8 cellular contexts compared by ENCODE assay signal in the genomic region with DNA sequence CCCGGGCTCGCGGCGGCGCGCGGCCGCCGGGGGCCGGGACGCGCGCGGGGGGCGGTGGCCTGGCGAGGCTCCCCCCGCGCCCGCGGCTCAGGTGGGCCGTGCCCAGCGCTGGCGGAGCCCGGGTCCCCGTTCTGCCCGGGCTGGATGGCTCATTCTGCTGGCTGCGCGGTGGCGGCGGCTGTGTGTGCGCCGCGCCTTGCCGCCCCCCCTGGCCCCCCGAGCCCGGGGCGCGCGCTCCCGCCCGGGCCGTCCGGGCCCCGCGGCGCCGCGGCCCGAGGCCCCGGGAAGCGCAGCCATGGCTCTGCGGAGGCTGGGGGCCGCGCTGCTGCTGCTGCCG. TPM values are rescaled to one million over a fixed set of nuclear protein-coding genes. Genes with fewer than 3 reads are reported as not detected.
DNase-seq lines count a peak whose midpoint lies in the region; ATAC-seq, FAIRE-seq and TF ChIP-seq lines count a peak whose summit lies in the region.

A gene (plus strand): TSS at position 152 of the 337 bp plus-strand sequence. CDS start 144 bp downstream, at position 296.

- CTCF ChIA-PET in A549 (lab: Yijun Ruan, JAX) (no interaction called here), mammary epithelial cell (lab: Charles Lee; ENCODE audit: low non-redundant PET) (no interaction called here)

- H3K9me3 ChIP-seq in A549, result no peaks in the 10 kb centered on the region
- no peaks in the 10 kb centered on the region for H3K9me3 ChIP-seq in mammary epithelial cell (replicated peaks; ENCODE audit: insufficient read depth, low read length)

- no peak within 1 kb of the TSS for H3K9ac ChIP-seq in mammary epithelial cell (ENCODE audit: insufficient read depth, low read length)

- H3K4me3 ChIP-seq in A549 (peak within 1 kb of the TSS; percentile 97), GM12865 (ENCODE audit: low read depth, low read length) (peak within 1 kb of the TSS; percentile 32), mammary epithelial cell (replicated peaks in 1 of 3; ENCODE audit: insufficient read depth in 1 of 3, low read depth in 2 of 3, low read length in 3 of 3) (peak within 1 kb of the TSS; percentile 23 to 43 (median 43))

- no peak for TF ChIP-seq EP300 in A549 (IDR thresholded peaks at IDR 0.05)

- TF ChIP-seq POLR2A in A549 (IDR thresholded peaks at IDR 0.05; ENCODE audit: low read length), result peak; percentile 56

- H3K4me2 ChIP-seq in A549, result peak within 1 kb of the TSS; percentile 98
- peak within 1 kb of the TSS; percentile 83 for H3K4me2 ChIP-seq in mammary epithelial cell (ENCODE audit: insufficient read depth, low read depth, low read length)

- dilution Hi-C loops in mammary epithelial cell (cut with HindIII; ENCODE audit: low sequenced_read_pairs), result no loop called here

- H3K4me1 ChIP-seq in A549 (peaks cover 27% of the 10 kb centered on the region), mammary epithelial cell (ENCODE audit: insufficient read depth, low read length) (peaks cover 2% of the 10 kb centered on the region)

- TF ChIP-seq RAD21 in A549 (conservative IDR thresholded peaks at IDR 0.05 in 1 of 2, IDR thresholded peaks at IDR 0.05 in 1 of 2), result no peak

- no peaks in the 10 kb centered on the region for H3K79me2 ChIP-seq in mammary epithelial cell (ENCODE audit: insufficient read depth, low read length)

- DNase-seq in A549 (ENCODE audit: low read depth in 1 of 2, low spot score in 1 of 2), result peak in 1 of 2 experiments; percentile 41
- DNase-seq in GM12865 (ENCODE audit: low read depth), result peak; percentile 43
- peak; percentile 56 for DNase-seq in OCI-M1 (lab: John Stamatoyannopoulos, UW)
- DNase-seq in mammary epithelial cell, result peak; percentile 24
- peak; percentile 63 for DNase-seq in kidney tubule cell (ENCODE audit: low spot score)
- peak; percentile 41 for DNase-seq in stimulated activated CD4-positive, alpha-beta T cell treated with anti-CD3 and anti-CD28 coated beads, Interleukin-4, amount 100 ng/mL, for 1 hour
- DNase-seq in COLO829 (ENCODE audit: low spot score), result no peak

- H3K27ac ChIP-seq in A549 (peak within 1 kb of the TSS; percentile 99 to 100), mammary epithelial cell (ENCODE audit: insufficient read depth, low read depth, low read length) (no peak within 1 kb of the TSS)

- no TSS peak for BruUV-seq in mammary epithelial cell (replicated peaks; lab: Mats Ljungman, UMichigan)

- ATAC-seq in A549 (peak; percentile 28 to 75), HG03159 (IDR thresholded peaks at IDR 0.05; ENCODE audit: unreplicated experiment) (no peak)

- peaks cover 4% of the 10 kb centered on the region for H3K27me3 ChIP-seq in mammary epithelial cell (ENCODE audit: insufficient read depth, low read length)

- in situ Hi-C loops in mammary epithelial cell (cut with MboI; ENCODE audit: low sequenced_read_pairs in 2 of 2), result no loop called here

- POLR2A ChIA-PET in A549 (lab: Yijun Ruan, JAX), result no interaction called here

- H3K36me3 ChIP-seq in mammary epithelial cell (ENCODE audit: insufficient read depth, low read length), result no peaks in the 10 kb centered on the region

- FAIRE-seq in A549 (lab: Jason Lieb, UNC), result no peak

- WGBS in A549 (ENCODE audit: missing lambda C conversion rate), result no CpG with 5 or more reads among the region's 55 CpGs
- WGBS in mammary epithelial cell (ENCODE audit: low coverage, missing lambda C conversion rate), result no CpG with 5 or more reads among the region's 55 CpGs

- TF ChIP-seq CTCF in A549 (IDR thresholded peaks at IDR 0.05), result no peak
- TF ChIP-seq CTCF in GM12865 (IDR thresholded peaks at IDR 0.05; ENCODE audit: insufficient read depth, low read depth, low read length, missing control alignments), result no peak
- TF ChIP-seq CTCF in mammary epithelial cell (conservative IDR thresholded peaks at IDR 0.05 in 1 of 2, IDR thresholded peaks at IDR 0.05 in 1 of 2; ENCODE audit: extremely low read depth in 1 of 2, insufficient read depth in 1 of 2, low read depth in 1 of 2, low read length in 2 of 2), result no peak

- H2AFZ ChIP-seq in mammary epithelial cell (ENCODE audit: low read depth, low read length), result peak within 1 kb of the TSS; percentile 60

- H4K20me1 ChIP-seq in mammary epithelial cell (ENCODE audit: insufficient read depth, low read length), result no peaks in the 10 kb centered on the region

- intact Hi-C loops in mammary epithelial cell (cut with micrococcal nuclease), result loop anchor here (5.0 kb wide), 1 partner anchor 42 kb away; no protein-coding TSS in a partner anchor

TF ChIP-seq in A549, 52 proteins besides CTCF, POLR2A, EP300 and RAD21:
- TF ChIP-seq JUN (IDR thresholded peaks at IDR 0.05), result peak; percentile 48 to 60; a peak in 3 of 5 replicates
- no peak for TF ChIP-seq TP53 (CRISPR knock-in tag; IDR thresholded peaks at IDR 0.05)
- TF ChIP-seq, protein P1, sequence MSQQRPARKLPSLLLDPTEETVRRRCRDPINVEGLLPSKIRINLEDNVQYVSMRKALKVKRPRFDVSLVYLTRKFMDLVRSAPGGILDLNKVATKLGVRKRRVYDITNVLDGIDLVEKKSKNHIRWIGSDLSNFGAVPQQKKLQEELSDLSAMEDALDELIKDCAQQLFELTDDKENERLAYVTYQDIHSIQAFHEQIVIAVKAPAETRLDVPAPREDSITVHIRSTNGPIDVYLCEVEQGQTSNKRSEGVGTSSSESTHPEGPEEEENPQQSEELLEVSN (IDR thresholded peaks at IDR 0.05; ENCODE audit: borderline replicate concordance, low read depth), result no peak
TF ChIP-seq in A549: peak in this region for 1.

RNA-seq across cellular contexts. Expression of the gene that starts here (rescaled TPM):
- polyA plus RNA-seq in A549 (2011; rRNA removed) (13.0 and 15.9 TPM in 2 replicates), A549 (2017; fragmentation: RNase III; extraction: RNeasy Plus Mini Kit Qiagen cat#74134 plus additional on column Dnase treatment) (31.4 to 35.3 TPM (median 33.8 TPM) in 3 replicates), mammary epithelial cell (2.4 TPM)
- polyA plus RNA-seq in A549 (2012; cell fraction: cytosol; rRNA removed), result 18.6 and 22.8 TPM in 2 replicates
- 40.4 and 46.8 TPM in 2 replicates for polyA plus RNA-seq in A549 (2012; cell fraction: nucleus; rRNA removed)
- polyA minus RNA-seq in A549 (2011; rRNA and poly(A)+ RNA removed), result 43.4 and 70.5 TPM in 2 replicates
- total RNA-seq in mammary epithelial cell, result 10 to 100 TPM in 1 of 2 donors, 1 to 10 TPM in 1; 4.9 to 46.3 TPM
- polyA minus RNA-seq in mammary epithelial cell, result 7.4 TPM

Comparison
In these comparisons a context has a peak if more than half of its experiments do, and no peak if none do; other contexts are left out.
1. H3K4me3 ChIP-seq: peak in every context shown above with its lines; median percentile 97 in A549; 43 in mammary epithelial cell; 32 in GM12865.